Comparison of ENCODE assay signal across 21 cellular contexts in the genomic region with DNA sequence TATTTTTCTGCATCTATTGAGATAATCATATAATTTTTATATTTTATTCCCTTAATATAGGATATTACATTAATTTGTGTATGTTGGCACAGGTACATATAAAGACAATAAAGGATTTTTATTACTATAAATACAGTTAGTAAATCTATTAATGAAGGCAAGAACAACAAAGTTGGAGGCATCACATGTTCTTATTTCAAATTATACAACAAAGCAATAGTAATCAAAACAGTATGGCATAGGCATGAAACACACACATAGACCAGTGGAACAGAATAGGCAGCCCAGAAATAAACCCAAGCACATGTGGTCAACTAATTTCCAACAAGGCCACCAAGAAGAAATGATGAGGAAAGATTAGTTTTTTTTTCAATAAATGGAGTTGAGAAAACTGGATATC. TPM values are rescaled to one million over a fixed set of nuclear protein-coding genes. Genes with fewer than 3 reads are reported as not detected.
A peak's percentile ranks its signal among the peaks of the same experiment; 100 is the strongest.
DNase-seq lines count a peak whose midpoint lies in the region; ATAC-seq, FAIRE-seq and TF ChIP-seq lines count a peak whose summit lies in the region.
"Had no signal": no experiment of that assay in that cellular context is flagged by ENCODE, and none has a peak within 500 bp of the region (broad histone marks: within the 10 kb centered on the region; RNA-seq: fewer than 3 reads in every experiment).

No MANE protein-coding gene starts in this region.

- FAIRE-seq in A549 (lab: Jason Lieb, UNC) (no peak), RCC 7860 (lab: Jason Lieb, UNC) (peak; percentile 63)
- FAIRE-seq: G401.6, GM12891, GM18507 had no signal

- TF ChIP-seq RAD21 in A549 (conservative IDR thresholded peaks at IDR 0.05 in 1 of 2, IDR thresholded peaks at IDR 0.05 in 1 of 2), result no peak

- no peak overlapping the region for H3K27ac ChIP-seq in A549
- H3K27ac ChIP-seq: BLaER1 had no signal

- H3K9me3 ChIP-seq in A549, result peaks cover 15% of the 10 kb centered on the region; the same call in 2 of the 3 replicates
- H3K9me3 ChIP-seq: BE2C had no signal

- ATAC-seq in A549 (no peak), GM18498 (IDR thresholded peaks at IDR 0.05; ENCODE audit: unreplicated experiment) (no peak)

- CTCF ChIA-PET in A549 (lab: Yijun Ruan, JAX), result interaction anchor here (0.8 kb wide), 1 partner anchor 12 kb away, joined by 3 read pairs; no protein-coding TSS in a partner anchor

- TF ChIP-seq POLR2A in A549 (IDR thresholded peaks at IDR 0.05; ENCODE audit: low read length), result no peak

- POLR2A ChIA-PET in A549 (lab: Yijun Ruan, JAX), result no interaction called here

- TF ChIP-seq EP300 in A549 (IDR thresholded peaks at IDR 0.05), result no peak

- no peak for TF ChIP-seq CTCF in A549 (IDR thresholded peaks at IDR 0.05)

- H3K4me3 ChIP-seq in A549, result no peak overlapping the region
- H3K4me3 ChIP-seq: BLaER1 had no signal

- H3K4me2 ChIP-seq in A549, result no peak overlapping the region
- H3K4me2 ChIP-seq: BLaER1 had no signal

- no peaks in the 10 kb centered on the region for H3K4me1 ChIP-seq in A549
- H3K4me1 ChIP-seq: BE2C, BLaER1 had no signal

- DNase-seq in A549 (ENCODE audit: low read depth in 1 of 2, low spot score in 1 of 2), result no peak
- no peak for DNase-seq in RCC 7860 (ENCODE audit: low spot score)
- no peak for DNase-seq in retina
- DNase-seq in D341Med (ENCODE audit: low spot score), result no peak
- DNase-seq: 8988T; ACHN; BE2C; C1 segment of cervical spinal cord; CD4-positive, alpha-beta memory T cell; CD4-positive, CD25-positive, alpha-beta regulatory T cell; CD8-positive, alpha-beta memory T cell; COR-L47; DMS79 treated with DMSO at 0.1 percent for 48 hours; GF-D8 had no signal

TF ChIP-seq in A549, 52 proteins besides CTCF, POLR2A, EP300 and RAD21:
- TF ChIP-seq CHD4 (IDR thresholded peaks at IDR 0.05; ENCODE audit: borderline replicate concordance) (0 out of 2 replicates have a peak, but pooled peaks have one; percentile 40), CBX2 (IDR thresholded peaks at IDR 0.05; ENCODE audit: borderline replicate concordance, low read depth) (no peak), KDM1A (IDR thresholded peaks at IDR 0.05; ENCODE audit: low read depth) (peak; percentile 69)

RNA-seq across cellular contexts. Expression of gene TFPI2, which starts 11.2 kb away (rescaled TPM):
- polyA plus RNA-seq in A549 (2011; rRNA removed) (128 and 172 TPM in 2 replicates), A549 (2017; fragmentation: RNase III; extraction: RNeasy Plus Mini Kit Qiagen cat#74134 plus additional on column Dnase treatment) (156 to 182 TPM (median 163 TPM) in 3 replicates)
- polyA plus RNA-seq in A549 (2012; cell fraction: cytosol; rRNA removed), result 199 and 224 TPM in 2 replicates
- 139 and 305 TPM in 2 replicates for polyA plus RNA-seq in A549 (2012; cell fraction: nucleus; rRNA removed)
- 56.3 and 65.3 TPM in 2 replicates for polyA minus RNA-seq in A549 (2011; rRNA and poly(A)+ RNA removed)
- polyA plus RNA-seq: CD14-positive monocyte; CD4-positive, alpha-beta memory T cell; CD4-positive, CD25-positive, alpha-beta regulatory T cell; CD8-positive, alpha-beta memory T cell had no signal

RNA-seq across cellular contexts. Expression of gene GNGT1, which starts 27.0 kb away (rescaled TPM):
- not detected in 2 replicates for polyA plus RNA-seq in A549 (2011; rRNA removed)
- not detected in 2 replicates for polyA plus RNA-seq in A549 (2012; cell fraction: cytosol; rRNA removed)
- polyA plus RNA-seq in A549 (2012; cell fraction: nucleus; rRNA removed), result not detected in 2 replicates
- not detected in 3 replicates for polyA plus RNA-seq in A549 (2017; fragmentation: RNase III; extraction: RNeasy Plus Mini Kit Qiagen cat#74134 plus additional on column Dnase treatment)
- polyA minus RNA-seq in A549 (2011; rRNA and poly(A)+ RNA removed), result not detected in 2 replicates
- polyA plus RNA-seq: AG04450; CD14-positive monocyte; CD4-positive, alpha-beta memory T cell; CD4-positive, CD25-positive, alpha-beta regulatory T cell; CD8-positive, alpha-beta memory T cell had no signal

RNA-seq across cellular contexts. Expression of gene GNG11, which starts 42.2 kb away (rescaled TPM):
- 23.4 and 31.1 TPM in 2 replicates for polyA plus RNA-seq in A549 (2011; rRNA removed)
- polyA plus RNA-seq in A549 (2012; cell fraction: cytosol; rRNA removed), result 11.2 and 11.5 TPM in 2 replicates
- 4.6 and 5.5 TPM in 2 replicates for polyA plus RNA-seq in A549 (2012; cell fraction: nucleus; rRNA removed)
- polyA plus RNA-seq in A549 (2017; fragmentation: RNase III; extraction: RNeasy Plus Mini Kit Qiagen cat#74134 plus additional on column Dnase treatment), result 26.3 to 34.8 TPM (median 33.4 TPM) in 3 replicates
- 5.6 and 6.9 TPM in 2 replicates for polyA minus RNA-seq in A549 (2011; rRNA and poly(A)+ RNA removed)
- polyA plus RNA-seq: CD4-positive, alpha-beta memory T cell; CD4-positive, CD25-positive, alpha-beta regulatory T cell; CD8-positive, alpha-beta memory T cell had no signal
